Comparison of ENCODE assay signal across 25 cellular contexts in genomic region chr18:72261562-72261961, GRCh38.
"Had no signal": no experiment of that assay in that cellular context is flagged by ENCODE, and none has a peak within 500 bp of the region (broad histone marks: within the 10 kb centered on the region; RNA-seq: fewer than 3 reads in every experiment).

No MANE protein-coding gene starts in this region.

- H3K36me3 ChIP-seq: colonic mucosa, suprapubic skin, transverse colon had no signal

- H3K27me3 ChIP-seq: colonic mucosa, foreskin keratinocyte, suprapubic skin, transverse colon had no signal

- H3K4me1 ChIP-seq: colonic mucosa, foreskin keratinocyte, psoas muscle, suprapubic skin, transverse colon had no signal

- H3K4me2 ChIP-seq: smooth muscle cell had no signal

- H3K27ac ChIP-seq: colonic mucosa, epithelial cell of prostate, foreskin keratinocyte, psoas muscle, suprapubic skin, transverse colon had no signal

- DNase-seq: activated B cell treated with CpG ODN at 0.5 μM for 24 hours; activated CD4-positive, alpha-beta memory T cell treated with anti-CD3 and anti-CD28 coated beads for 36 hours; activated CD4-positive, alpha-beta T cell treated with anti-CD3 and anti-CD28 coated beads for 4 hours; activated naive CD4-positive, alpha-beta T cell treated with Interleukin-2 at 50 U/mL for 16 hours; activated naive CD8-positive, alpha-beta T cell treated with anti-CD3 and anti-CD28 coated beads, Interleukin-2, amount 10 ng/mL, durations not matched to agents 7 days and 5 days; activated T-cell treated with anti-CD3 and anti-CD28 coated beads for 4 hours; anterior cingulate cortex; central memory CD4-positive, alpha-beta T cell; colonic mucosa; endodermal cell; foreskin keratinocyte; glutamatergic neuron; hypothalamus; islet precursor cell; midbrain; psoas muscle; right cardiac atrium; stimulated activated CD4-positive, alpha-beta T cell treated with anti-CD3 and anti-CD28 coated beads, Interleukin-4, amount 100 ng/mL, for 1 hour; stimulated activated naive CD8-positive, alpha-beta T cell treated with anti-CD3 and anti-CD28 coated beads, Interleukin-15, amount 100 ng/mL, for 72 hours; transverse colon had no signal

- ATAC-seq: activated T-helper 17 cell treated with anti-CD3 and anti-CD28 coated beads, Interleukin-2, amount 50 U/mL, for 72 hours; foreskin keratinocyte; left lobe of liver; psoas muscle; right cardiac atrium; stimulated activated naive CD8-positive, alpha-beta T cell treated with anti-CD3 and anti-CD28 coated beads, Interleukin-15, amount 100 ng/mL, for 72 hours had no signal

- H3K9me3 ChIP-seq: colonic mucosa, psoas muscle, suprapubic skin, transverse colon had no signal

- H3K4me3 ChIP-seq: colonic mucosa, psoas muscle, smooth muscle cell, suprapubic skin, transverse colon had no signal
